In the genomic region with DNA sequence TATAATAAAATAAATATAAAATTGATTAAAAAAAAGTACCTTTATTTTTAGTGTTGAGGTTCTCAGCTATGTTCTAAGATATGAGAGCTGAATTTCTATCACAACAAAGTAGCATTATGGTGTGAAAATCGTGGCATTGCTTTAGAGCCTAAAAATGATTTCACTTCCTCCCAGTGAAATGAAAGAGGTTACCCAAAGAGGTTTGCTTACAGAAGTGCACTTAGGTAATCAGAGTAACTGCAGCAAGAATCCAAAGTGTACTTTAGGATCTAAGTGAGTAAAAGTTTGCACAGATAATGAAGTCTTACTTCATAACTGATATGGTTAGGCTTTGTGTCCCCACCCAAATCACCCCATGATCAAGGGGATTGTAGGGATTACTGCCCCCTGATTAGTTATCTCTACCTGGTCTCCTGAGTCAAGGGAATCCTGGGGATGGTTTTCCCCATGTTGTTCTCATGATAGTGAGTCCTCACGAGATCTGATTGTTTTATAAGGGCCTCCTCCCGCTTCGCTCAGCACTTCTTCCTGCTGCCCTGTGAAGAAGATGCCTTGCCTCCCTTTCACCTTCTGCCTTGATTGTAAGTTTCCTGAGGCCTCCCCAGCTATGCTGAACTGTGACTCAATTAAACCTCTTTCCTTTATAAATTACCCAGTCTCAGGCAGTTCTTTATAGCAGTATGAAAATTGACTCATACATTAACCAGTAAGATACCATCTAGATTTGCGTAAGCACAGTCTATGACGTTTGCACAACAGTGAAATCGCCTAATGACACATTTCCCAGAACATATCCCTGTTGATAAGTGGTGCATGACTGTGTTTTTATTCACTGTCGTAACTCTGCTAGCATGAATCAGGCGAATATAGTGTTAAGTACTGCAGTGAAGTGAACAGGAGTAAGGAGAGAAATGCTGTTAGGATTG, we compare ENCODE assay signal across 1 cellular context.
TF ChIP-seq lines count a peak whose summit lies in the region.

No MANE protein-coding gene starts in this region.

TF ChIP-seq in WTC11, 78 proteins besides CTCF, POLR2A, EP300 and RAD21:
- TF ChIP-seq AFF4 (CRISPR knock-in tag; IDR thresholded peaks at IDR 0.05; ENCODE audit: borderline replicate concordance), result no peak
- no peak for TF ChIP-seq TCF7 (CRISPR knock-in tag; IDR thresholded peaks at IDR 0.05; ENCODE audit: low read depth)
- TF ChIP-seq CREM (CRISPR knock-in tag; IDR thresholded peaks at IDR 0.05), result no peak
- TF ChIP-seq KAT7 (CRISPR knock-in tag; IDR thresholded peaks at IDR 0.05; ENCODE audit: borderline replicate concordance), result no peak
- TF ChIP-seq HMGXB4 (CRISPR knock-in tag; IDR thresholded peaks at IDR 0.05), result no peak
- TF ChIP-seq ZBTB21 (CRISPR knock-in tag; IDR thresholded peaks at IDR 0.05; ENCODE audit: borderline replicate concordance), result no peak
